ENCODE assay signal across 8 cellular contexts in genomic region chr2:189661148-189661956, GRCh38. TPM values are rescaled to one million over a fixed set of nuclear protein-coding genes. Genes with fewer than 3 reads are reported as not detected.
DNase-seq lines count a peak whose midpoint lies in the region; ATAC-seq, FAIRE-seq and TF ChIP-seq lines count a peak whose summit lies in the region.

ASNSD1 (plus strand) TSS chr2:189661459; CDS start chr2:189666133, 4,674 bp downstream.

- TF ChIP-seq CTCF in Calu3 (IDR thresholded peaks at IDR 0.05; ENCODE audit: unreplicated experiment), result peak; percentile 92
- TF ChIP-seq CTCF in endodermal cell (conservative IDR thresholded peaks at IDR 0.05), result peak; percentile 98

- ATAC-seq in GM21367 (IDR thresholded peaks at IDR 0.05; ENCODE audit: unreplicated experiment), result peak; percentile 89

- no peak within 1 kb of the TSS for H2BK120ac ChIP-seq in mesendoderm (ENCODE audit: low read depth, low read length)

- intact Hi-C loops in Calu3 (cut with micrococcal nuclease; ENCODE audit: unreplicated experiment), result loop anchor here (1.0 to 5.0 kb wide), 3 partner anchors 37 to 126 kb away; partner anchors contain the start of gene OSGEPL1

- no peak within 1 kb of the TSS for H4K8ac ChIP-seq in mesendoderm (ENCODE audit: low read depth, low read length)

- H2BK15ac ChIP-seq in mesendoderm (replicated peaks; ENCODE audit: low read depth), result no peak within 1 kb of the TSS

- H3K27me3 Mint-ChIP-seq in Calu3 (ENCODE audit: unreplicated experiment) (no peaks in the 10 kb centered on the region), endodermal cell (ENCODE audit: insufficient read depth) (no peaks in the 10 kb centered on the region)

- H3K4ac ChIP-seq in mesendoderm (ENCODE audit: low read depth, low read length), result no peak within 1 kb of the TSS

- peak within 1 kb of the TSS; percentile 100 for H3K56ac ChIP-seq in mesendoderm (ENCODE audit: low read length)

- H3K4me3 Mint-ChIP-seq in Calu3 (ENCODE audit: low read depth, unreplicated experiment) (no peak within 1 kb of the TSS), endodermal cell (no peak within 1 kb of the TSS)

- no peaks in the 10 kb centered on the region for H3K9me3 ChIP-seq in endodermal cell (ENCODE audit: control insufficient read depth, low read length)

- peak; percentile 99 for FAIRE-seq in HTR-8/SVneo (lab: Jason Lieb, UNC)

- no peak within 1 kb of the TSS for H2AK5ac ChIP-seq in mesendoderm (ENCODE audit: low read length)

- H3K18ac ChIP-seq in mesendoderm (ENCODE audit: low read length), result peak within 1 kb of the TSS; percentile 42

- 0% methylated on average over 29 to 46 of the region's 46 CpGs for WGBS in endodermal cell (ENCODE audit: insufficient coverage in 1 of 2, insufficient read length in 1 of 2), 2 experiments
- no CpG with 5 or more reads among the region's 46 CpGs for WGBS in mesendoderm (ENCODE audit: extremely low coverage, insufficient coverage, low lambda C conversion rate)

- no peaks in the 10 kb centered on the region for H3K27me3 ChIP-seq in endodermal cell (ENCODE audit: control insufficient read depth, insufficient read depth, low read length, poor library complexity, severe bottlenecking)
- H3K27me3 ChIP-seq in mesendoderm (ENCODE audit: insufficient read depth, low read length, poor library complexity), result no peaks in the 10 kb centered on the region

- peak within 1 kb of the TSS; percentile 91 for H3K23ac ChIP-seq in mesendoderm (ENCODE audit: low read length)

- peaks cover 19% of the 10 kb centered on the region for H3K4me1 ChIP-seq in endodermal cell (ENCODE audit: control insufficient read depth, insufficient read depth, low read length)
- peaks cover 9% of the 10 kb centered on the region for H3K4me1 ChIP-seq in mesendoderm (ENCODE audit: control insufficient read depth, low read depth, low read length)

- H3K36me3 Mint-ChIP-seq in Calu3 (ENCODE audit: insufficient read depth, unreplicated experiment), result peaks cover 5% of the 10 kb centered on the region
- H3K36me3 Mint-ChIP-seq in endodermal cell (ENCODE audit: low read depth), result peaks cover 12% of the 10 kb centered on the region

- H3K4me1 Mint-ChIP-seq in Calu3 (ENCODE audit: low read depth, unreplicated experiment) (peaks cover 8% of the 10 kb centered on the region), endodermal cell (peaks cover 25% of the 10 kb centered on the region)

- peak within 1 kb of the TSS; percentile 91 for H3K4me2 ChIP-seq in mesendoderm (ENCODE audit: low read length)

- peak within 1 kb of the TSS; percentile 99 for H3K4me3 ChIP-seq in endodermal cell (ENCODE audit: low read length)
- peak within 1 kb of the TSS; percentile 99 for H3K4me3 ChIP-seq in mesendoderm (ENCODE audit: low read length)

- H3K27ac ChIP-seq in endodermal cell (ENCODE audit: low read depth, low read length), result no peak within 1 kb of the TSS
- no peak within 1 kb of the TSS for H3K27ac ChIP-seq in mesendoderm (ENCODE audit: low read depth, low read length)

- no peak within 1 kb of the TSS for H3K27ac Mint-ChIP-seq in Calu3 (ENCODE audit: unreplicated experiment)
- H3K27ac Mint-ChIP-seq in endodermal cell, result no peak within 1 kb of the TSS

- peak; percentile 98 for DNase-seq in Calu3
- DNase-seq in HTR-8/SVneo (ENCODE audit: insufficient read length, low spot score), result peak; percentile 99
- peak; percentile 100 for DNase-seq in NOMO-1 treated with DMSO at 0.1 percent for 48 hours (lab: John Stamatoyannopoulos, UW; ENCODE audit: unreplicated experiment)
- DNase-seq in activated CD8-positive, alpha-beta memory T cell treated with anti-CD3 and anti-CD28 coated beads for 48 hours (ENCODE audit: low read depth in 2 of 3, low spot score in 2 of 3), result peak; percentile 84 to 98 (median 93)
- peak; percentile 99 for DNase-seq in endodermal cell
- peak; percentile 100 for DNase-seq in mesendoderm
- peak; percentile 95 for DNase-seq in stimulated activated CD8-positive, alpha-beta memory T cell treated with anti-CD3 and anti-CD28 coated beads, Interleukin-15, amount 100 ng/mL, for 1 hour (ENCODE audit: low read depth)

- no peak within 1 kb of the TSS for H4K5ac ChIP-seq in mesendoderm (ENCODE audit: low read length)

- peaks cover 12% of the 10 kb centered on the region for H3K79me2 ChIP-seq in mesendoderm (ENCODE audit: control insufficient read depth, insufficient read depth, low read length)

- H3K36me3 ChIP-seq in endodermal cell (ENCODE audit: control insufficient read depth, insufficient read depth, low read length), result peaks cover 21% of the 10 kb centered on the region
- no peaks in the 10 kb centered on the region for H3K36me3 ChIP-seq in mesendoderm (ENCODE audit: control insufficient read depth, insufficient read depth, low read length)

- CTCF ChIA-PET in Calu3 (lab: Charles Lee), result interaction anchor here (0.5 to 1.7 kb wide), 8 partner anchors 23 to 221 kb away, joined by 3 to 5 read pairs (median 3); partner anchors contain the start of genes OSGEPL1 and WDR75

- H3K9ac ChIP-seq in endodermal cell (ENCODE audit: extremely low read depth, low read length, poor library complexity, severe bottlenecking) (peak within 1 kb of the TSS; percentile 93), mesendoderm (ENCODE audit: low read length) (peak within 1 kb of the TSS; percentile 99)

- H3K79me1 ChIP-seq in mesendoderm (ENCODE audit: low read length), result peaks cover 10% of the 10 kb centered on the region

- BruUV-seq in Calu3 (replicated peaks; lab: Mats Ljungman, UMichigan), result TSS peak; percentile 73

- peak within 1 kb of the TSS; percentile 35 for H2BK5ac ChIP-seq in mesendoderm (ENCODE audit: low read length)

- no peaks in the 10 kb centered on the region for H3K9me3 Mint-ChIP-seq in Calu3 (ENCODE audit: low read depth, unreplicated experiment)
- H3K9me3 Mint-ChIP-seq in endodermal cell, result no peaks in the 10 kb centered on the region

RNA-seq across cellular contexts. Expression of gene ASNSD1, which starts in this region (rescaled TPM):
- total RNA-seq in Calu3 (2022) (29.1 and 30.7 TPM in 2 replicates), endodermal cell (10 to 100 TPM; 43.3 to 56.2 TPM)
- 44.2 TPM for polyA plus RNA-seq in endodermal cell (2013, experiment 1 of 2)
- polyA plus RNA-seq in endodermal cell (2013, experiment 2 of 2), result 41.2 TPM
- 115 TPM for polyA plus RNA-seq in mesendoderm (2013, experiment 1 of 2)
- polyA plus RNA-seq in mesendoderm (2013, experiment 2 of 2), result 114 TPM
